1 cellular context compared by ENCODE assay signal in the genomic region with DNA sequence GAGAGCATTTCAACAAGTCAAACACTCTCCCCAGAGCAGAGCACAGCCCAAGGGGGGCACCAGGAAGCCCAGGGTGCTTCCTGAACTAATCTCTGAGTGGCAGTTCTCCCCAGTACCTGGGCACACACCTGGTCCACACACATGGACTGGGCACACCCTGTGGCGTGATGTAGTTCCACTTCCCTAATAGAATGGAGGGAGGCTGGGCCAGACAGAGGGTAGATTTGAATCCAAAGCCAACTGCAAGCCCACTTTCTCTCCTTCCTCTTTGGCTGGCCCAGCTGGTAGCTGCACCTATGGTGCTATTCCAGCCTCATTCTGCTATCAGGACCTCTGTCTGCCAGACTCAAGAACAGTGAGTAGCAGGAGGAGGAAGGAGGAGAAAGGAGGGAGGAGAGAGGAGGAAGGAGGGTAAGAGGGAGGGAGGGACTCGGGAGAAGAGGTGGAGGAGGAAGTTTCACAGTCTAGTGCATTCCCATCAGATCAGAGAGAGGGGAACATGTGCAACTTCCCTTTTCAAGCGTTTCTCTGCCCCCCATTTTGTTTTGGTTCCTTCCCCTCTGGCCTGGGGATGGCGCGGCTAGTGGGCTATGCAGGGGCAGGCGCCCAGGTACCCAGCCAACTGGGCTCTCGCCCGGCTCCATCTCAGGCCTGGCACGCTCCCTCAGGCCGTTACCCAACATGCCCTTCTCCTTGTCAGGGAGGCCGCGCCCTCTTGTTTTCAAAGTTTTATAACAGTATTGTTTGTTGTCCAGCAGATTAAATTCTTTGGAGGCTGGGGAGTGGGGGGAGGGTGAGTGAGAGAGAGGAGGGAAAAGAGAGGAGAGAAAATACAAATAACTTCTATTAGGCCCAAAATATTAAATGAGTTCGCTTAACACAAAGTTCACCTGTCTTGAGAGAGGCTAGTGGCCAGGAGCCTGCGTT.
TF ChIP-seq lines count a peak whose summit lies in the region.

No MANE protein-coding gene starts in this region.

TF ChIP-seq in K562, 482 proteins besides CTCF, POLR2A, EP300 and RAD21 (continued from another document):
- TF ChIP-seq, protein P1, sequence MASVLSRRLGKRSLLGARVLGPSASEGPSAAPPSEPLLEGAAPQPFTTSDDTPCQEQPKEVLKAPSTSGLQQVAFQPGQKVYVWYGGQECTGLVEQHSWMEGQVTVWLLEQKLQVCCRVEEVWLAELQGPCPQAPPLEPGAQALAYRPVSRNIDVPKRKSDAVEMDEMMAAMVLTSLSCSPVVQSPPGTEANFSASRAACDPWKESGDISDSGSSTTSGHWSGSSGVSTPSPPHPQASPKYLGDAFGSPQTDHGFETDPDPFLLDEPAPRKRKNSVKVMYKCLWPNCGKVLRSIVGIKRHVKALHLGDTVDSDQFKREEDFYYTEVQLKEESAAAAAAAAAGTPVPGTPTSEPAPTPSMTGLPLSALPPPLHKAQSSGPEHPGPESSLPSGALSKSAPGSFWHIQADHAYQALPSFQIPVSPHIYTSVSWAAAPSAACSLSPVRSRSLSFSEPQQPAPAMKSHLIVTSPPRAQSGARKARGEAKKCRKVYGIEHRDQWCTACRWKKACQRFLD (CRISPR knock-in tag; IDR thresholded peaks at IDR 0.05) = peak; percentile 86
- TF ChIP-seq ZKSCAN3 (CRISPR knock-in tag; IDR thresholded peaks at IDR 0.05) (no peak), CHD4 (IDR thresholded peaks at IDR 0.05; ENCODE audit: insufficient read depth, insufficient replicate concordance, low read depth, low read length, poor library complexity, severe bottlenecking) (no peak), CTBP1 (IDR thresholded peaks at IDR 0.05; ENCODE audit: borderline replicate concordance) (peak; percentile 80), RBM25 (IDR thresholded peaks at IDR 0.05; ENCODE audit: low read depth, low read length, severe bottlenecking) (no peak), ZNF507 (tag; conservative IDR thresholded peaks at IDR 0.05) (no peak), FOXP1 (CRISPR knock-in tag; IDR thresholded peaks at IDR 0.05) (no peak), ZNF224 (CRISPR knock-in tag; IDR thresholded peaks at IDR 0.05) (no peak), ZNF311 (CRISPR knock-in tag; IDR thresholded peaks at IDR 0.05) (0 out of 2 replicates have a peak, but pooled peaks have one; percentile 54), SMAD3 (CRISPR knock-in tag; conservative IDR thresholded peaks at IDR 0.05) (0 out of 2 replicates have a peak, but pooled peaks have one; percentile 63), BCOR (IDR thresholded peaks at IDR 0.05) (0 out of 2 replicates have a peak, but pooled peaks have one; percentile 26), NCOR1 (IDR thresholded peaks at IDR 0.05) (no peak), SP1 (CRISPR knock-in tag; IDR thresholded peaks at IDR 0.05) (peak; percentile 42; the same call in 1 of the 2 replicates), ATF7 (IDR thresholded peaks at IDR 0.05) (peak; percentile 89), GABPB1 (CRISPR knock-in tag; IDR thresholded peaks at IDR 0.05) (no peak), FOSL1 (tag; conservative IDR thresholded peaks at IDR 0.05) (no peak), HNRNPUL1 (IDR thresholded peaks at IDR 0.05; ENCODE audit: low read length) (no peak), CREM (IDR thresholded peaks at IDR 0.05; ENCODE audit: low read depth) (0 out of 2 replicates have a peak, but pooled peaks have one; percentile 23), ETV5 (CRISPR knock-in tag; IDR thresholded peaks at IDR 0.05; ENCODE audit: low read depth) (no peak), SPI1 (IDR thresholded peaks at IDR 0.05; ENCODE audit: borderline replicate concordance, low read depth, low read length) (peak; percentile 38; the same call in 1 of the 2 replicates), HDAC1 (IDR thresholded peaks at IDR 0.05) (peak in 1 of 2 experiments; percentile 61; a peak in 1 of 4 replicates), PCBP1 (IDR thresholded peaks at IDR 0.05; ENCODE audit: low read depth, low read length, poor library complexity, severe bottlenecking) (no peak), MAFK (IDR thresholded peaks at IDR 0.05; ENCODE audit: low read length) (no peak), ZNF57 (CRISPR knock-in tag; IDR thresholded peaks at IDR 0.05) (no peak)
- TF ChIP-seq, protein P2, sequence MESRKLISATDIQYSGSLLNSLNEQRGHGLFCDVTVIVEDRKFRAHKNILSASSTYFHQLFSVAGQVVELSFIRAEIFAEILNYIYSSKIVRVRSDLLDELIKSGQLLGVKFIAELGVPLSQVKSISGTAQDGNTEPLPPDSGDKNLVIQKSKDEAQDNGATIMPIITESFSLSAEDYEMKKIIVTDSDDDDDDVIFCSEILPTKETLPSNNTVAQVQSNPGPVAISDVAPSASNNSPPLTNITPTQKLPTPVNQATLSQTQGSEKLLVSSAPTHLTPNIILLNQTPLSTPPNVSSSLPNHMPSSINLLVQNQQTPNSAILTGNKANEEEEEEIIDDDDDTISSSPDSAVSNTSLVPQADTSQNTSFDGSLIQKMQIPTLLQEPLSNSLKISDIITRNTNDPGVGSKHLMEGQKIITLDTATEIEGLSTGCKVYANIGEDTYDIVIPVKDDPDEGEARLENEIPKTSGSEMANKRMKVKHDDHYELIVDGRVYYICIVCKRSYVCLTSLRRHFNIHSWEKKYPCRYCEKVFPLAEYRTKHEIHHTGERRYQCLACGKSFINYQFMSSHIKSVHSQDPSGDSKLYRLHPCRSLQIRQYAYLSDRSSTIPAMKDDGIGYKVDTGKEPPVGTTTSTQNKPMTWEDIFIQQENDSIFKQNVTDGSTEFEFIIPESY (CRISPR knock-in tag; IDR thresholded peaks at IDR 0.05) = peak; percentile 57; the same call in 1 of the 2 replicates
- TF ChIP-seq, protein P3, sequence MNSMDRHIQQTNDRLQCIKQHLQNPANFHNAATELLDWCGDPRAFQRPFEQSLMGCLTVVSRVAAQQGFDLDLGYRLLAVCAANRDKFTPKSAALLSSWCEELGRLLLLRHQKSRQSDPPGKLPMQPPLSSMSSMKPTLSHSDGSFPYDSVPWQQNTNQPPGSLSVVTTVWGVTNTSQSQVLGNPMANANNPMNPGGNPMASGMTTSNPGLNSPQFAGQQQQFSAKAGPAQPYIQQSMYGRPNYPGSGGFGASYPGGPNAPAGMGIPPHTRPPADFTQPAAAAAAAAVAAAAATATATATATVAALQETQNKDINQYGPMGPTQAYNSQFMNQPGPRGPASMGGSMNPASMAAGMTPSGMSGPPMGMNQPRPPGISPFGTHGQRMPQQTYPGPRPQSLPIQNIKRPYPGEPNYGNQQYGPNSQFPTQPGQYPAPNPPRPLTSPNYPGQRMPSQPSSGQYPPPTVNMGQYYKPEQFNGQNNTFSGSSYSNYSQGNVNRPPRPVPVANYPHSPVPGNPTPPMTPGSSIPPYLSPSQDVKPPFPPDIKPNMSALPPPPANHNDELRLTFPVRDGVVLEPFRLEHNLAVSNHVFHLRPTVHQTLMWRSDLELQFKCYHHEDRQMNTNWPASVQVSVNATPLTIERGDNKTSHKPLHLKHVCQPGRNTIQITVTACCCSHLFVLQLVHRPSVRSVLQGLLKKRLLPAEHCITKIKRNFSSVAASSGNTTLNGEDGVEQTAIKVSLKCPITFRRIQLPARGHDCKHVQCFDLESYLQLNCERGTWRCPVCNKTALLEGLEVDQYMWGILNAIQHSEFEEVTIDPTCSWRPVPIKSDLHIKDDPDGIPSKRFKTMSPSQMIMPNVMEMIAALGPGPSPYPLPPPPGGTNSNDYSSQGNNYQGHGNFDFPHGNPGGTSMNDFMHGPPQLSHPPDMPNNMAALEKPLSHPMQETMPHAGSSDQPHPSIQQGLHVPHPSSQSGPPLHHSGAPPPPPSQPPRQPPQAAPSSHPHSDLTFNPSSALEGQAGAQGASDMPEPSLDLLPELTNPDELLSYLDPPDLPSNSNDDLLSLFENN (IDR thresholded peaks at IDR 0.05; ENCODE audit: low read depth in 2 of 2, low read length in 2 of 2) = no peak
- TF ChIP-seq, protein P4, sequence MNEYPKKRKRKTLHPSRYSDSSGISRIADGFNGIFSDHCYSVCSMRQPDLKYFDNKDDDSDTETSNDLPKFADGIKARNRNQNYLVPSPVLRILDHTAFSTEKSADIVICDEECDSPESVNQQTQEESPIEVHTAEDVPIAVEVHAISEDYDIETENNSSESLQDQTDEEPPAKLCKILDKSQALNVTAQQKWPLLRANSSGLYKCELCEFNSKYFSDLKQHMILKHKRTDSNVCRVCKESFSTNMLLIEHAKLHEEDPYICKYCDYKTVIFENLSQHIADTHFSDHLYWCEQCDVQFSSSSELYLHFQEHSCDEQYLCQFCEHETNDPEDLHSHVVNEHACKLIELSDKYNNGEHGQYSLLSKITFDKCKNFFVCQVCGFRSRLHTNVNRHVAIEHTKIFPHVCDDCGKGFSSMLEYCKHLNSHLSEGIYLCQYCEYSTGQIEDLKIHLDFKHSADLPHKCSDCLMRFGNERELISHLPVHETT (CRISPR knock-in tag; conservative IDR thresholded peaks at IDR 0.05 in 1 of 2, IDR thresholded peaks at IDR 0.05 in 1 of 2) = peak in 1 of 2 experiments; percentile 77; a peak in 2 of 4 replicates
- TF ChIP-seq, protein P5, sequence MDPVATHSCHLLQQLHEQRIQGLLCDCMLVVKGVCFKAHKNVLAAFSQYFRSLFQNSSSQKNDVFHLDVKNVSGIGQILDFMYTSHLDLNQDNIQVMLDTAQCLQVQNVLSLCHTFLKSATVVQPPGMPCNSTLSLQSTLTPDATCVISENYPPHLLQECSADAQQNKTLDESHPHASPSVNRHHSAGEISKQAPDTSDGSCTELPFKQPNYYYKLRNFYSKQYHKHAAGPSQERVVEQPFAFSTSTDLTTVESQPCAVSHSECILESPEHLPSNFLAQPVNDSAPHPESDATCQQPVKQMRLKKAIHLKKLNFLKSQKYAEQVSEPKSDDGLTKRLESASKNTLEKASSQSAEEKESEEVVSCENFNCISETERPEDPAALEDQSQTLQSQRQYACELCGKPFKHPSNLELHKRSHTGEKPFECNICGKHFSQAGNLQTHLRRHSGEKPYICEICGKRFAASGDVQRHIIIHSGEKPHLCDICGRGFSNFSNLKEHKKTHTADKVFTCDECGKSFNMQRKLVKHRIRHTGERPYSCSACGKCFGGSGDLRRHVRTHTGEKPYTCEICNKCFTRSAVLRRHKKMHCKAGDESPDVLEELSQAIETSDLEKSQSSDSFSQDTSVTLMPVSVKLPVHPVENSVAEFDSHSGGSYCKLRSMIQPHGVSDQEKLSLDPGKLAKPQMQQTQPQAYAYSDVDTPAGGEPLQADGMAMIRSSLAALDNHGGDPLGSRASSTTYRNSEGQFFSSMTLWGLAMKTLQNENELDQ (CRISPR knock-in tag; IDR thresholded peaks at IDR 0.05; ENCODE audit: borderline replicate concordance) = no peak
- TF ChIP-seq, protein P6, sequence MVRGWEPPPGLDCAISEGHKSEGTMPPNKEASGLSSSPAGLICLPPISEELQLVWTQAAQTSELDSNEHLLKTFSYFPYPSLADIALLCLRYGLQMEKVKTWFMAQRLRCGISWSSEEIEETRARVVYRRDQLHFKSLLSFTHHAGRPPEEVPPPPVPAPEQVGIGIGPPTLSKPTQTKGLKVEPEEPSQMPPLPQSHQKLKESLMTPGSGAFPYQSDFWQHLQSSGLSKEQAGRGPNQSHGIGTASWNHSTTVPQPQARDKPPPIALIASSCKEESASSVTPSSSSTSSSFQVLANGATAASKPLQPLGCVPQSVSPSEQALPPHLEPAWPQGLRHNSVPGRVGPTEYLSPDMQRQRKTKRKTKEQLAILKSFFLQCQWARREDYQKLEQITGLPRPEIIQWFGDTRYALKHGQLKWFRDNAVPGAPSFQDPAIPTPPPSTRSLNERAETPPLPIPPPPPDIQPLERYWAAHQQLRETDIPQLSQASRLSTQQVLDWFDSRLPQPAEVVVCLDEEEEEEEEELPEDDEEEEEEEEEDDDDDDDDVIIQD (CRISPR knock-in tag; IDR thresholded peaks at IDR 0.05) = no peak
- TF ChIP-seq, protein P7, sequence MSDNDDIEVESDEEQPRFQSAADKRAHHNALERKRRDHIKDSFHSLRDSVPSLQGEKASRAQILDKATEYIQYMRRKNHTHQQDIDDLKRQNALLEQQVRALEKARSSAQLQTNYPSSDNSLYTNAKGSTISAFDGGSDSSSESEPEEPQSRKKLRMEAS (CRISPR knock-in tag; IDR thresholded peaks at IDR 0.05) = no peak; the same call in 1 of the 2 replicates
